In genomic region chr22:40004836-40005235, GRCh38 we compare ENCODE assay signal across 18 cellular contexts. TPM values are rescaled to one million over a fixed set of nuclear protein-coding genes. Genes with fewer than 3 reads are reported as not detected.
DNase-seq lines count a peak whose midpoint lies in the region; ATAC-seq and TF ChIP-seq lines count a peak whose summit lies in the region.
"Had no signal": no experiment of that assay in that cellular context is flagged by ENCODE, and none has a peak within 500 bp of the region (broad histone marks: within the 10 kb centered on the region; RNA-seq: fewer than 3 reads in every experiment).

No MANE protein-coding gene starts in this region.

- no peaks in the 10 kb centered on the region for H3K9me3 ChIP-seq in WERI-Rb-1 (ENCODE audit: severe bottlenecking)
- H3K9me3 ChIP-seq in esophagus (ENCODE audit: control insufficient read depth in 2 of 2, insufficient read depth in 1 of 2, low read depth in 1 of 2, low read length in 1 of 2), result no peaks in the 10 kb centered on the region
- no peaks in the 10 kb centered on the region for H3K9me3 ChIP-seq in thyroid gland
- H3K9me3 ChIP-seq: BLaER1 treated with 17β-estradiol and CSF1 and Interleukin-3, amounts not matched to agents 10 nM and 100 nM; HAP-1 had no signal

- peaks cover 59% of the 10 kb centered on the region for H3K4me1 Mint-ChIP-seq in type B pancreatic cell (ENCODE audit: unreplicated experiment)

- TF ChIP-seq CTCF in WERI-Rb-1 (IDR thresholded peaks at IDR 0.05; ENCODE audit: low read depth, low read length) (no peak), type B pancreatic cell (conservative IDR thresholded peaks at IDR 0.05) (no peak), thyroid gland (IDR thresholded peaks at IDR 0.05) (no peak)

- TF ChIP-seq POLR2A in thyroid gland (IDR thresholded peaks at IDR 0.05), result no peak

- no peak for ATAC-seq in HG03432 (IDR thresholded peaks at IDR 0.05; ENCODE audit: unreplicated experiment)

- 44 to 52% methylated on average over 6 of the region's 6 CpGs for WGBS in esophagus, 2 donors
- WGBS in thyroid gland, 2 donors, result 79 to 82% methylated on average over 6 of the region's 6 CpGs

- DNase-seq in NCI-H1694 (lab: John Stamatoyannopoulos, UW), result peak; percentile 41
- no peak for DNase-seq in NCI-H1694 treated with DMSO at 0.1 percent for 48 hours (lab: John Stamatoyannopoulos, UW)
- no peak for DNase-seq in WERI-Rb-1
- no peak for DNase-seq in type B pancreatic cell (ENCODE audit: extremely low spot score, unreplicated experiment)
- DNase-seq in thyroid gland, result no peak
- no peak for DNase-seq in stimulated activated CD4-positive, alpha-beta T cell treated with anti-CD3 and anti-CD28 coated beads, Interleukin-12 subunit alpha, Interleukin-12 subunit beta, amount 100 ng/mL, for 4 hours
- DNase-seq: CD8-positive, alpha-beta memory T cell; GF-D8; Karpas-422; NCI-H2029; PC-9 had no signal

- H3K36me3 ChIP-seq in WERI-Rb-1 (no peaks in the 10 kb centered on the region), esophagus (ENCODE audit: control insufficient read depth in 2 of 2, insufficient read depth in 2 of 2, low read length in 1 of 2) (no peaks in the 10 kb centered on the region), thyroid gland (no peaks in the 10 kb centered on the region)
- H3K36me3 ChIP-seq: BLaER1 treated with 17β-estradiol and CSF1 and Interleukin-3, amounts not matched to agents 10 nM and 100 nM; HAP-1 had no signal

- intact Hi-C loops in thyroid gland (cut with DNase I), result no loop called here

- H3K36me3 Mint-ChIP-seq in type B pancreatic cell, result no peaks in the 10 kb centered on the region
- H3K36me3 Mint-ChIP-seq: CD8-positive, alpha-beta memory T cell had no signal

- H3K4me3 ChIP-seq in WERI-Rb-1 (ENCODE audit: low read depth, low read length), result no peak overlapping the region
- no peak overlapping the region for H3K4me3 ChIP-seq in esophagus (ENCODE audit: low read depth in 1 of 2, low read length in 2 of 2)
- H3K4me3 ChIP-seq in thyroid gland (replicated peaks in 1 of 3), result no peak overlapping the region
- H3K4me3 ChIP-seq: BLaER1 treated with 17β-estradiol and CSF1 and Interleukin-3, amounts not matched to agents 10 nM and 100 nM; HAP-1; PC-9; SK-N-MC had no signal

- H3K4me1 ChIP-seq in esophagus (ENCODE audit: control insufficient read depth in 2 of 2, insufficient read depth in 2 of 2, low read length in 1 of 2) (peaks cover 0 to 23% of the 10 kb centered on the region in 2 donors), thyroid gland (peaks cover 28 to 67% of the 10 kb centered on the region in 2 donors)
- H3K4me1 ChIP-seq: HAP-1 had no signal

- H3K27me3 ChIP-seq in WERI-Rb-1 (ENCODE audit: insufficient read depth, low read depth, severe bottlenecking), result no peaks in the 10 kb centered on the region
- no peaks in the 10 kb centered on the region for H3K27me3 ChIP-seq in esophagus (ENCODE audit: control insufficient read depth in 1 of 2, insufficient read depth in 2 of 2, low read length in 2 of 2)
- H3K27me3 ChIP-seq in thyroid gland, result no peaks in the 10 kb centered on the region
- H3K27me3 ChIP-seq: BLaER1 treated with 17β-estradiol and CSF1 and Interleukin-3, amounts not matched to agents 10 nM and 100 nM had no signal

- peak overlapping the region; percentile 63 for H3K27ac ChIP-seq in WERI-Rb-1
- peak overlapping the region; percentile 37 to 58 for H3K27ac ChIP-seq in esophagus (ENCODE audit: low read depth in 2 of 2, low read length in 1 of 2)
- no peak overlapping the region for H3K27ac ChIP-seq in thyroid gland
- H3K27ac ChIP-seq: PC-9, SK-N-MC had no signal

- no peaks in the 10 kb centered on the region for H3K9me3 Mint-ChIP-seq in type B pancreatic cell
- H3K9me3 Mint-ChIP-seq: CD8-positive, alpha-beta memory T cell had no signal

- H3K27ac Mint-ChIP-seq in type B pancreatic cell, result peak overlapping the region; percentile 11

- H3K4me3 Mint-ChIP-seq in type B pancreatic cell, result peak overlapping the region; percentile 29
- H3K4me3 Mint-ChIP-seq: CD8-positive, alpha-beta memory T cell had no signal

- peaks cover 25% of the 10 kb centered on the region for H3K27me3 Mint-ChIP-seq in type B pancreatic cell

RNA-seq across cellular contexts. Expression of gene FAM83F, which starts 10.1 kb away (rescaled TPM):
- polyA plus RNA-seq in esophagus, result 10 to 100 TPM in 1 of 2 donors, 1 to 10 TPM in 1; 8.6 to 12.9 TPM
- total RNA-seq in type B pancreatic cell (ENCODE audit: low replicate concordance) (12.4 and 37.5 TPM in 2 replicates), thyroid gland (10 to 100 TPM; 19.2 to 35.6 (median 26.1) TPM)

RNA-seq across cellular contexts. Expression of gene TMA7B, which starts 44.6 kb away (rescaled TPM):
- under 1 TPM in 1 of 2 donors, not detected in 1; 0.14 TPM for polyA plus RNA-seq in esophagus
- not detected in 2 replicates for total RNA-seq in type B pancreatic cell (ENCODE audit: low replicate concordance)
- total RNA-seq in thyroid gland, result under 1 TPM in 1 of 4 donors, not detected in 3; 0.59 TPM
- total RNA-seq: Daoy, HT-29, PC-9 had no signal

Comparison
In these comparisons a context has a peak if more than half of its experiments do, and no peak if none do; other contexts are left out.
1. H3K27ac ChIP-seq: peak in WERI-Rb-1 (single experiment) and esophagus (2 of 2); none in thyroid gland (0 of 3).